Comparison of ENCODE assay signal across 1 cellular context in the genomic region with DNA sequence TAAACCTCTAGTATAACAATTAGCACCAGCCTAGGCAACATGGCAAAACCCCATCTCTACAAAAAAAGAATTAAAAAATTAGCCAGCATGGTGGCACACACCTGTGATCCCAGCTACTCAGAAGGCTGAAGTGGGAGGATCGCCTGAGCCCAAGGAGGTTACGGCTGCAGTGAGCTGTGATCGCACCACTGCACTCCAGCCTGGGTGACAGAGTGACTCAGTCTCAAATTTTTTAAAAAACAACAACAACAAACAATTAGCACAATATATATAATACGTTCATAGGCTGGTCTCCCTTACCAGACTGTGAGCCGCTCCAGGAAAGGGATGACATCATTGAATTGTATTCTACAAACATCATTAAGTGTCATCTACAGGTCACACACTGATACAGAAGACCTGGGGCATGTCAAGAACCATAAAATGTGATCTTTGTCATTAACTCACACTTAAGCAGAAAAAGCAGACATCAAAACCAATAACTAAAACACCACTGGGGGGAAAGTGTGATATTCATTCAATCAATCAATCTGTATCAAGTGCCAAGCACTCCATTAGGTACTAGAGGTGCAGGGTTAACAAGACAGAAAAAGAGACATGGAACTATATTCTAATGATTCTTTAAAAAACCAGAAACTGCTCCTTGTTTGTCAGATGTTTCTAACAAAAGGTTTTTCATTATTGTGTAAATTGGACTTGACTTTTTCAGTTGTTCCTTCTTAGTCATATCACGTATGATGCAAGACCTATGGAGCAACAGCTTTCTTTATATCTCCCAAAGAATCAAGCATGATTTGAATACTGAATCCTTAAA.
TF ChIP-seq lines count a peak whose summit lies in the region.

No MANE protein-coding gene starts in this region.

TF ChIP-seq in HEK293, 187 proteins besides CTCF, POLR2A, EP300 and RAD21 (continued from another document and continues in another):
- TF ChIP-seq ZFHX2 (tag by site-specific recombination; conservative IDR thresholded peaks at IDR 0.05) (no peak), SP3 (tag by site-specific recombination; IDR thresholded peaks at IDR 0.05) (peak; percentile 48; the same call in 1 of the 2 replicates), REPIN1 (tag by site-specific recombination; IDR thresholded peaks at IDR 0.05; ENCODE audit: low read depth) (no peak), ZNF10 (tag by site-specific recombination; IDR thresholded peaks at IDR 0.05) (peak; percentile 30), ZNF514 (tag by site-specific recombination; IDR thresholded peaks at IDR 0.05) (no peak), SALL2 (tag by site-specific recombination; IDR thresholded peaks at IDR 0.05; ENCODE audit: borderline replicate concordance) (no peak), ZNF501 (tag by site-specific recombination; IDR thresholded peaks at IDR 0.05) (no peak), ZNF600 (tag by site-specific recombination; IDR thresholded peaks at IDR 0.05) (peak; percentile 50; the same call in 1 of the 2 replicates), ZNF747 (tag by site-specific recombination; IDR thresholded peaks at IDR 0.05) (no peak), ZNF138 (tag by site-specific recombination; IDR thresholded peaks at IDR 0.05; ENCODE audit: borderline replicate concordance) (no peak), SCRT1 (tag by site-specific recombination; IDR thresholded peaks at IDR 0.05; ENCODE audit: borderline replicate concordance) (0 out of 2 replicates have a peak, but pooled peaks have one; percentile 66), ZNF701 (tag by site-specific recombination; IDR thresholded peaks at IDR 0.05) (no peak), ZNF311 (tag by site-specific recombination; IDR thresholded peaks at IDR 0.05; ENCODE audit: borderline replicate concordance) (no peak), ZNF350 (tag by site-specific recombination; IDR thresholded peaks at IDR 0.05) (no peak), ZFP37 (tag by site-specific recombination; IDR thresholded peaks at IDR 0.05) (peak; percentile 70; the same call in 1 of the 2 replicates), ZNF324 (tag by site-specific recombination; IDR thresholded peaks at IDR 0.05) (peak; percentile 44), ZNF37A (tag by site-specific recombination; IDR thresholded peaks at IDR 0.05) (no peak), MEIS1 (CRISPR knock-in tag; IDR thresholded peaks at IDR 0.05; ENCODE audit: borderline replicate concordance) (peak; percentile 27; the same call in 1 of the 2 replicates), ZNF175 (tag by site-specific recombination; IDR thresholded peaks at IDR 0.05) (no peak), ZNF571 (tag by site-specific recombination; IDR thresholded peaks at IDR 0.05) (no peak), KLF1 (tag by site-specific recombination; IDR thresholded peaks at IDR 0.05) (no peak), ZNF174 (tag by site-specific recombination; IDR thresholded peaks at IDR 0.05) (no peak), ZBTB20 (tag by site-specific recombination; IDR thresholded peaks at IDR 0.05) (no peak), ZNF394 (tag by site-specific recombination; IDR thresholded peaks at IDR 0.05; ENCODE audit: borderline replicate concordance) (peak; percentile 73), SCRT2 (tag by site-specific recombination; IDR thresholded peaks at IDR 0.05) (peak; percentile 95), ZNF560 (tag by site-specific recombination; IDR thresholded peaks at IDR 0.05; ENCODE audit: borderline replicate concordance) (no peak), ZSCAN23 (tag by site-specific recombination; IDR thresholded peaks at IDR 0.05) (peak; percentile 93), ZNF768 (tag by site-specific recombination; IDR thresholded peaks at IDR 0.05) (no peak), IKZF3 (tag by site-specific recombination; IDR thresholded peaks at IDR 0.05) (no peak; the same call in 1 of the 2 replicates), ZNF169 (tag by site-specific recombination; IDR thresholded peaks at IDR 0.05) (no peak), ZFP41 (tag by site-specific recombination; IDR thresholded peaks at IDR 0.05; ENCODE audit: borderline replicate concordance) (no peak), MZF1 (tag by site-specific recombination; IDR thresholded peaks at IDR 0.05; ENCODE audit: borderline replicate concordance) (no peak), SP7 (tag by site-specific recombination; IDR thresholded peaks at IDR 0.05) (peak; percentile 90)
- TF ChIP-seq, protein P1, sequence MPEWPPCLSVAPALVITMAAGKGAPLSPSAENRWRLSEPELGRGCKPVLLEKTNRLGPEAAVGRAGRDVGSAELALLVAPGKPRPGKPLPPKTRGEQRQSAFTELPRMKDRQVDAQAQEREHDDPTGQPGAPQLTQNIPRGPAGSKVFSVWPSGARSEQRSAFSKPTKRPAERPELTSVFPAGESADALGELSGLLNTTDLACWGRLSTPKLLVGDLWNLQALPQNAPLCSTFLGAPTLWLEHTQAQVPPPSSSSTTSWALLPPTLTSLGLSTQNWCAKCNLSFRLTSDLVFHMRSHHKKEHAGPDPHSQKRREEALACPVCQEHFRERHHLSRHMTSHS (tag by site-specific recombination; IDR thresholded peaks at IDR 0.05), result no peak
- TF ChIP-seq, protein P2, sequence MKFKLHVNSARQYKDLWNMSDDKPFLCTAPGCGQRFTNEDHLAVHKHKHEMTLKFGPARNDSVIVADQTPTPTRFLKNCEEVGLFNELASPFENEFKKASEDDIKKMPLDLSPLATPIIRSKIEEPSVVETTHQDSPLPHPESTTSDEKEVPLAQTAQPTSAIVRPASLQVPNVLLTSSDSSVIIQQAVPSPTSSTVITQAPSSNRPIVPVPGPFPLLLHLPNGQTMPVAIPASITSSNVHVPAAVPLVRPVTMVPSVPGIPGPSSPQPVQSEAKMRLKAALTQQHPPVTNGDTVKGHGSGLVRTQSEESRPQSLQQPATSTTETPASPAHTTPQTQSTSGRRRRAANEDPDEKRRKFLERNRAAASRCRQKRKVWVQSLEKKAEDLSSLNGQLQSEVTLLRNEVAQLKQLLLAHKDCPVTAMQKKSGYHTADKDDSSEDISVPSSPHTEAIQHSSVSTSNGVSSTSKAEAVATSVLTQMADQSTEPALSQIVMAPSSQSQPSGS (tag by site-specific recombination; IDR thresholded peaks at IDR 0.05; ENCODE audit: low read depth), result peak; percentile 98
- TF ChIP-seq, protein P3, sequence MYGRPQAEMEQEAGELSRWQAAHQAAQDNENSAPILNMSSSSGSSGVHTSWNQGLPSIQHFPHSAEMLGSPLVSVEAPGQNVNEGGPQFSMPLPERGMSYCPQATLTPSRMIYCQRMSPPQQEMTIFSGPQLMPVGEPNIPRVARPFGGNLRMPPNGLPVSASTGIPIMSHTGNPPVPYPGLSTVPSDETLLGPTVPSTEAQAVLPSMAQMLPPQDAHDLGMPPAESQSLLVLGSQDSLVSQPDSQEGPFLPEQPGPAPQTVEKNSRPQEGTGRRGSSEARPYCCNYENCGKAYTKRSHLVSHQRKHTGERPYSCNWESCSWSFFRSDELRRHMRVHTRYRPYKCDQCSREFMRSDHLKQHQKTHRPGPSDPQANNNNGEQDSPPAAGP (tag by site-specific recombination; IDR thresholded peaks at IDR 0.05), result 0 out of 2 replicates have a peak, but pooled peaks have one; percentile 42
- TF ChIP-seq, protein P4, sequence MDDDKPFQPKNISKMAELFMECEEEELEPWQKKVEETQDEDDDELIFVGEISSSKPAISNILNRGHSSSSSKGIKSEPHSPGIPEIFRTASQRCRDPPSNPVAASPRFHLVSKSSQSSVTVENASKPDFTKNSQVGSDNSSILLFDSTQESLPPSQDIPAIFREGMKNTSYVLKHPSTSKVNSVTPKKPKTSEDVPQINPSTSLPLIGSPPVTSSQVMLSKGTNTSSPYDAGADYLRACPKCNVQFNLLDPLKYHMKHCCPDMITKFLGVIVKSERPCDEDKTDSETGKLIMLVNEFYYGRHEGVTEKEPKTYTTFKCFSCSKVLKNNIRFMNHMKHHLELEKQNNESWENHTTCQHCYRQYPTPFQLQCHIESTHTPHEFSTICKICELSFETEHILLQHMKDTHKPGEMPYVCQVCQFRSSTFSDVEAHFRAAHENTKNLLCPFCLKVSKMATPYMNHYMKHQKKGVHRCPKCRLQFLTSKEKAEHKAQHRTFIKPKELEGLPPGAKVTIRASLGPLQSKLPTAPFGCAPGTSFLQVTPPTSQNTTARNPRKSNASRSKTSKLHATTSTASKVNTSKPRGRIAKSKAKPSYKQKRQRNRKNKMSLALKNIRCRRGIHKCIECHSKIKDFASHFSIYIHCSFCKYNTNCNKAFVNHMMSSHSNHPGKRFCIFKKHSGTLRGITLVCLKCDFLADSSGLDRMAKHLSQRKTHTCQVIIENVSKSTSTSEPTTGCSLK (tag by site-specific recombination; IDR thresholded peaks at IDR 0.05), result no peak
- TF ChIP-seq, protein P5, sequence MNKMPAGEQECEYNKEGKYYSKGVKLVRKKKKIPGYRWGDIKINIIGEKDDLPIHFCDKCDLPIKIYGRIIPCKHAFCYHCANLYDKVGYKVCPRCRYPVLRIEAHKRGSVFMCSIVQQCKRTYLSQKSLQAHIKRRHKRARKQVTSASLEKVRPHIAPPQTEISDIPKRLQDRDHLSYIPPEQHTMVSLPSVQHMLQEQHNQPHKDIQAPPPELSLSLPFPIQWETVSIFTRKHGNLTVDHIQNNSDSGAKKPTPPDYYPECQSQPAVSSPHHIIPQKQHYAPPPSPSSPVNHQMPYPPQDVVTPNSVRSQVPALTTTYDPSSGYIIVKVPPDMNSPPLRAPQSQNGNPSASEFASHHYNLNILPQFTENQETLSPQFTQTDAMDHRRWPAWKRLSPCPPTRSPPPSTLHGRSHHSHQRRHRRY (tag by site-specific recombination; IDR thresholded peaks at IDR 0.05), result 0 out of 2 replicates have a peak, but pooled peaks have one; percentile 25
- TF ChIP-seq, protein P6, sequence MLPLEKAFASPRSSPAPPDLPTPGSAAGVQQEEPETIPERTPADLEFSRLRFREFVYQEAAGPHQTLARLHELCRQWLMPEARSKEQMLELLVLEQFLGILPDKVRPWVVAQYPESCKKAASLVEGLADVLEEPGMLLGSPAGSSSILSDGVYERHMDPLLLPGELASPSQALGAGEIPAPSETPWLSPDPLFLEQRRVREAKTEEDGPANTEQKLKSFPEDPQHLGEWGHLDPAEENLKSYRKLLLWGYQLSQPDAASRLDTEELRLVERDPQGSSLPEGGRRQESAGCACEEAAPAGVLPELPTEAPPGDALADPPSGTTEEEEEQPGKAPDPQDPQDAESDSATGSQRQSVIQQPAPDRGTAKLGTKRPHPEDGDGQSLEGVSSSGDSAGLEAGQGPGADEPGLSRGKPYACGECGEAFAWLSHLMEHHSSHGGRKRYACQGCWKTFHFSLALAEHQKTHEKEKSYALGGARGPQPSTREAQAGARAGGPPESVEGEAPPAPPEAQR (tag by site-specific recombination; IDR thresholded peaks at IDR 0.05), result no peak
- TF ChIP-seq, protein P7, sequence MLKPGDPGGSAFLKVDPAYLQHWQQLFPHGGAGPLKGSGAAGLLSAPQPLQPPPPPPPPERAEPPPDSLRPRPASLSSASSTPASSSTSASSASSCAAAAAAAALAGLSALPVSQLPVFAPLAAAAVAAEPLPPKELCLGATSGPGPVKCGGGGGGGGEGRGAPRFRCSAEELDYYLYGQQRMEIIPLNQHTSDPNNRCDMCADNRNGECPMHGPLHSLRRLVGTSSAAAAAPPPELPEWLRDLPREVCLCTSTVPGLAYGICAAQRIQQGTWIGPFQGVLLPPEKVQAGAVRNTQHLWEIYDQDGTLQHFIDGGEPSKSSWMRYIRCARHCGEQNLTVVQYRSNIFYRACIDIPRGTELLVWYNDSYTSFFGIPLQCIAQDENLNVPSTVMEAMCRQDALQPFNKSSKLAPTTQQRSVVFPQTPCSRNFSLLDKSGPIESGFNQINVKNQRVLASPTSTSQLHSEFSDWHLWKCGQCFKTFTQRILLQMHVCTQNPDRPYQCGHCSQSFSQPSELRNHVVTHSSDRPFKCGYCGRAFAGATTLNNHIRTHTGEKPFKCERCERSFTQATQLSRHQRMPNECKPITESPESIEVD (tag by site-specific recombination; IDR thresholded peaks at IDR 0.05), result peak; percentile 95
- TF ChIP-seq, protein P8, sequence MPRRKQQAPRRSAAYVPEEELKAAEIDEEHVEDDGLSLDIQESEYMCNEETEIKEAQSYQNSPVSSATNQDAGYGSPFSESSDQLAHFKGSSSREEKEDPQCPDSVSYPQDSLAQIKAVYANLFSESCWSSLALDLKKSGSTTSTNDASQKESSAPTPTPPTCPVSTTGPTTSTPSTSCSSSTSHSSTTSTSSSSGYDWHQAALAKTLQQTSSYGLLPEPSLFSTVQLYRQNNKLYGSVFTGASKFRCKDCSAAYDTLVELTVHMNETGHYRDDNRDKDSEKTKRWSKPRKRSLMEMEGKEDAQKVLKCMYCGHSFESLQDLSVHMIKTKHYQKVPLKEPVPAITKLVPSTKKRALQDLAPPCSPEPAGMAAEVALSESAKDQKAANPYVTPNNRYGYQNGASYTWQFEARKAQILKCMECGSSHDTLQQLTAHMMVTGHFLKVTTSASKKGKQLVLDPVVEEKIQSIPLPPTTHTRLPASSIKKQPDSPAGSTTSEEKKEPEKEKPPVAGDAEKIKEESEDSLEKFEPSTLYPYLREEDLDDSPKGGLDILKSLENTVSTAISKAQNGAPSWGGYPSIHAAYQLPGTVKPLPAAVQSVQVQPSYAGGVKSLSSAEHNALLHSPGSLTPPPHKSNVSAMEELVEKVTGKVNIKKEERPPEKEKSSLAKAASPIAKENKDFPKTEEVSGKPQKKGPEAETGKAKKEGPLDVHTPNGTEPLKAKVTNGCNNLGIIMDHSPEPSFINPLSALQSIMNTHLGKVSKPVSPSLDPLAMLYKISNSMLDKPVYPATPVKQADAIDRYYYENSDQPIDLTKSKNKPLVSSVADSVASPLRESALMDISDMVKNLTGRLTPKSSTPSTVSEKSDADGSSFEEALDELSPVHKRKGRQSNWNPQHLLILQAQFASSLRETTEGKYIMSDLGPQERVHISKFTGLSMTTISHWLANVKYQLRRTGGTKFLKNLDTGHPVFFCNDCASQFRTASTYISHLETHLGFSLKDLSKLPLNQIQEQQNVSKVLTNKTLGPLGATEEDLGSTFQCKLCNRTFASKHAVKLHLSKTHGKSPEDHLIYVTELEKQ (tag by site-specific recombination; IDR thresholded peaks at IDR 0.05; ENCODE audit: borderline replicate concordance), result peak; percentile 98
- TF ChIP-seq, protein P9, sequence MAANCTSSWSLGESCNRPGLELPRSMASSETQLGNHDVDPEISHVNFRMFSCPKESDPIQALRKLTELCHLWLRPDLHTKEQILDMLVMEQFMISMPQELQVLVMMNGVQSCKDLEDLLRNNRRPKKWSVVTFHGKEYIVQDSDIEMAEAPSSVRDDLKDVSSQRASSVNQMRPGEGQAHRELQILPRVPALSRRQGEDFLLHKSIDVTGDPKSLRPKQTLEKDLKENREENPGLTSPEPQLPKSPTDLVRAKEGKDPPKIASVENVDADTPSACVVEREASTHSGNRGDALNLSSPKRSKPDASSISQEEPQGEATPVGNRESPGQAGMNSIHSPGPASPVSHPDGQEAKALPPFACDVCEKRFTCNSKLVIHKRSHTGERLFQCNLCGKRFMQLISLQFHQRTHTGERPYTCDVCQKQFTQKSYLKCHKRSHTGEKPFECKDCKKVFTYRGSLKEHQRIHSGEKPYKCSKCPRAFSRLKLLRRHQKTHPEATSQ (tag by site-specific recombination; IDR thresholded peaks at IDR 0.05), result no peak
